ENCODE assay signal across 16 cellular contexts in genomic region chr14:68892961-68893360, GRCh38.
"Had no signal": no experiment of that assay in that cellular context is flagged by ENCODE, and none has a peak within 500 bp of the region (broad histone marks: within the 10 kb centered on the region; RNA-seq: fewer than 3 reads in every experiment).

No MANE protein-coding gene starts in this region.

- H3K4me1 Mint-ChIP-seq: activated CD8-positive, alpha-beta memory T cell treated with anti-CD3 and anti-CD28 coated beads, Interleukin-2, amount 10 ng/mL, durations not matched to agents 7 days and 5 days; mesothelial cell of epicardium had no signal

- ATAC-seq: activated CD8-positive, alpha-beta memory T cell treated with anti-CD3 and anti-CD28 coated beads, Interleukin-2, amount 10 ng/mL, durations not matched to agents 7 days and 5 days; activated naive CD8-positive, alpha-beta T cell treated with anti-CD3 and anti-CD28 coated beads, Interleukin-2, amount 50 U/mL, for 24 hours; lower lobe of right lung; naive thymus-derived CD4-positive, alpha-beta T cell; right lobe of liver had no signal

- H3K9me3 Mint-ChIP-seq: activated naive CD8-positive, alpha-beta T cell treated with anti-CD3 and anti-CD28 coated beads, Interleukin-2, amount 50 U/mL, for 24 hours; mesothelial cell of epicardium; naive thymus-derived CD4-positive, alpha-beta T cell; T-helper 2 cell treated with Interferon-gamma antibody and Interleukin-4, amounts not matched to agents 5 μg/mL and 100 μg/mL, for 36 hours had no signal

- H3K4me1 ChIP-seq: colonic mucosa, lower lobe of right lung, right lobe of liver, testis had no signal

- H3K4me3 ChIP-seq: colonic mucosa, lower lobe of right lung, right lobe of liver, testis had no signal

- H3K4me3 Mint-ChIP-seq: activated CD8-positive, alpha-beta memory T cell treated with anti-CD3 and anti-CD28 coated beads, Interleukin-2, amount 10 ng/mL, durations not matched to agents 7 days and 5 days; activated naive CD8-positive, alpha-beta T cell treated with anti-CD3 and anti-CD28 coated beads, Interleukin-2, amount 50 U/mL, for 24 hours; mesothelial cell of epicardium; naive thymus-derived CD4-positive, alpha-beta T cell; T-helper 2 cell treated with Interferon-gamma antibody and Interleukin-4, amounts not matched to agents 5 μg/mL and 100 μg/mL, for 36 hours had no signal

- H3K27me3 ChIP-seq: colonic mucosa, right lobe of liver, testis had no signal

- H3K36me3 Mint-ChIP-seq: activated CD8-positive, alpha-beta memory T cell treated with anti-CD3 and anti-CD28 coated beads, Interleukin-2, amount 10 ng/mL, durations not matched to agents 7 days and 5 days had no signal

- H3K27ac Mint-ChIP-seq: activated CD8-positive, alpha-beta memory T cell treated with anti-CD3 and anti-CD28 coated beads, Interleukin-2, amount 10 ng/mL, durations not matched to agents 7 days and 5 days; mesothelial cell of epicardium; progenitor cell of endocrine pancreas; T-helper 2 cell treated with Interferon-gamma antibody and Interleukin-4, amounts not matched to agents 5 μg/mL and 100 μg/mL, for 36 hours had no signal

- H3K9me3 ChIP-seq: colonic mucosa, lower lobe of right lung, right lobe of liver, testis had no signal

- DNase-seq: activated CD8-positive, alpha-beta memory T cell treated with anti-CD3 and anti-CD28 coated beads, Interleukin-2, amount 10 ng/mL, durations not matched to agents 7 days and 5 days; activated gamma-delta T cell; activated naive CD8-positive, alpha-beta T cell treated with anti-CD3 and anti-CD28 coated beads, Interleukin-2, amount 50 U/mL, for 24 hours; activated T-cell treated with anti-CD3 and anti-CD28 coated beads, Interleukin-2, amount 50 U/mL, for 48 hours; colonic mucosa; effector CD4-positive, alpha-beta T cell; lower lobe of right lung; naive thymus-derived CD4-positive, alpha-beta T cell; right lobe of liver; stimulated activated CD4-positive, alpha-beta T cell treated with anti-CD3 and anti-CD28 coated beads, Interleukin-12 subunit alpha, Interleukin-12 subunit beta, amount 100 ng/mL, for 4 hours; stimulated activated naive CD4-positive, alpha-beta T cell treated with Interleukin-2 at 50 U/mL for 16 hours; SW 1271; testis had no signal

- H3K27ac ChIP-seq: colonic mucosa, lower lobe of right lung, right lobe of liver, testis had no signal

- H3K27me3 Mint-ChIP-seq: activated naive CD8-positive, alpha-beta T cell treated with anti-CD3 and anti-CD28 coated beads, Interleukin-2, amount 50 U/mL, for 24 hours; naive thymus-derived CD4-positive, alpha-beta T cell; progenitor cell of endocrine pancreas had no signal
